ENCODE assay signal across 8 cellular contexts in genomic region chr19:8505680-8506401, GRCh38. TPM values are rescaled to one million over a fixed set of nuclear protein-coding genes. Genes with fewer than 3 reads are reported as not detected.
DNase-seq lines count a peak whose midpoint lies in the region; TF ChIP-seq lines count a peak whose summit lies in the region.

No MANE protein-coding gene starts in this region.

- no peaks in the 10 kb centered on the region; the same call in 1 of the 2 replicates for H3K36me3 ChIP-seq in SJSA1
- peaks cover 8% of the 10 kb centered on the region for H3K36me3 ChIP-seq in suprapubic skin

- H3K9me3 Mint-ChIP-seq in activated naive CD4-positive, alpha-beta T cell treated with anti-CD3 and anti-CD28 coated beads, Interleukin-2, amount 10 ng/mL, durations not matched to agents 7 days and 5 days, result no peaks in the 10 kb centered on the region

- H3K4me3 Mint-ChIP-seq in activated naive CD4-positive, alpha-beta T cell treated with anti-CD3 and anti-CD28 coated beads, Interleukin-2, amount 10 ng/mL, durations not matched to agents 7 days and 5 days, result peak overlapping the region; percentile 85

- H3K4me1 Mint-ChIP-seq in activated naive CD4-positive, alpha-beta T cell treated with anti-CD3 and anti-CD28 coated beads, Interleukin-2, amount 10 ng/mL, durations not matched to agents 7 days and 5 days, result peaks cover 35% of the 10 kb centered on the region

- H3K27ac ChIP-seq in SJSA1 (no peak overlapping the region), suprapubic skin (no peak overlapping the region)

- no peak for TF ChIP-seq EP300 in suprapubic skin (IDR thresholded peaks at IDR 0.05)

- TF ChIP-seq CTCF in suprapubic skin (IDR thresholded peaks at IDR 0.05), result peak; percentile 31 to 78

- H3K9me3 ChIP-seq in SJSA1 (replicated peaks), result no peaks in the 10 kb centered on the region
- no peaks in the 10 kb centered on the region for H3K9me3 ChIP-seq in suprapubic skin

- CTCF ChIA-PET in activated naive CD4-positive, alpha-beta T cell treated with anti-CD3 and anti-CD28 coated beads, Interleukin-2, amount 10 ng/mL, durations not matched to agents 7 days and 5 days (lab: Charles Lee), result interaction anchor here (0.7 to 2.8 kb wide), 10 partner anchors 18 to 187 kb away, joined by 3 to 16 read pairs (median 4); partner anchors contain the start of gene MYO1F

- peaks cover 6% of the 10 kb centered on the region for H3K36me3 Mint-ChIP-seq in activated naive CD4-positive, alpha-beta T cell treated with anti-CD3 and anti-CD28 coated beads, Interleukin-2, amount 10 ng/mL, durations not matched to agents 7 days and 5 days

- H3K4me1 ChIP-seq in SJSA1 (replicated peaks) (peaks cover 8% of the 10 kb centered on the region), suprapubic skin (peaks cover 23% of the 10 kb centered on the region)

- H3K27ac Mint-ChIP-seq in activated naive CD4-positive, alpha-beta T cell treated with anti-CD3 and anti-CD28 coated beads, Interleukin-2, amount 10 ng/mL, durations not matched to agents 7 days and 5 days, result peak overlapping the region; percentile 82

- under 1% methylated on average over 17 of the region's 56 CpGs for WGBS in suprapubic skin

- TF ChIP-seq POLR2A in suprapubic skin (IDR thresholded peaks at IDR 0.05), result no peak

- H3K27me3 ChIP-seq in SJSA1 (replicated peaks) (no peaks in the 10 kb centered on the region), suprapubic skin (no peaks in the 10 kb centered on the region)

- H3K27me3 Mint-ChIP-seq in activated naive CD4-positive, alpha-beta T cell treated with anti-CD3 and anti-CD28 coated beads, Interleukin-2, amount 10 ng/mL, durations not matched to agents 7 days and 5 days, result peaks cover 7% of the 10 kb centered on the region

- H3K4me3 ChIP-seq in SJSA1 (peak overlapping the region; percentile 43), suprapubic skin (peak overlapping the region; percentile 60)

- peak; percentile 55 for DNase-seq in DMS153 treated with DMSO at 0.1 percent for 48 hours (lab: John Stamatoyannopoulos, UW; ENCODE audit: unreplicated experiment)
- no peak for DNase-seq in DMS153 (lab: John Stamatoyannopoulos, UW)
- peak; percentile 56 for DNase-seq in KG1 (lab: John Stamatoyannopoulos, UW)
- peak; percentile 79 to 80 for DNase-seq in SJSA1 (ENCODE audit: low read depth in 1 of 2, low spot score in 2 of 2)
- DNase-seq in activated naive CD4-positive, alpha-beta T cell treated with anti-CD3 and anti-CD28 coated beads, Interleukin-2, amount 10 ng/mL, durations not matched to agents 7 days and 5 days, result peak; percentile 72
- peak; percentile 76 for DNase-seq in globus pallidus (ENCODE audit: low spot score)
- DNase-seq in occipital lobe (lab: John Stamatoyannopoulos, UW), result peak; percentile 65
- DNase-seq in suprapubic skin (ENCODE audit: low spot score in 2 of 2), result peak in 1 of 2 donors; percentile 89

RNA-seq across cellular contexts. Expression of gene PRAM1, which starts 3.4 kb away (rescaled TPM):
- total RNA-seq in SJSA1 (2014; rRNA removed; shearing (Covaris generic)), result not detected in 2 replicates
- not detected for total RNA-seq in occipital lobe
- 1 to 10 TPM in 1 of 4 donors, under 1 TPM in 2, not detected in 1; 0.25 to 2.3 (median 0.34) TPM for total RNA-seq in suprapubic skin

RNA-seq across cellular contexts. Expression of gene ZNF414, which starts 8.1 kb away (rescaled TPM):
- total RNA-seq in SJSA1 (2014; rRNA removed; shearing (Covaris generic)), result 0.25 and 5.4 TPM in 2 replicates
- total RNA-seq in occipital lobe (1.6 TPM), suprapubic skin (10 to 100 TPM; 10.4 to 43.7 (median 18.0) TPM)
